ENCODE assay signal across 13 cellular contexts in genomic region chr14:95102678-95103039, GRCh38.
"Had no signal": no experiment of that assay in that cellular context is flagged by ENCODE, and none has a peak within 500 bp of the region (broad histone marks: within the 10 kb centered on the region; RNA-seq: fewer than 3 reads in every experiment).

No MANE protein-coding gene starts in this region.

- H3K4me1 ChIP-seq: parathyroid adenoma had no signal

- H3K27me3 ChIP-seq: gastroesophageal sphincter had no signal

- H3K9me3 Mint-ChIP-seq: activated naive CD8-positive, alpha-beta T cell treated with anti-CD3 and anti-CD28 coated beads, Interleukin-2, amount 50 U/mL, for 24 hours had no signal

- H3K27ac ChIP-seq: coronary artery, gastroesophageal sphincter, parathyroid adenoma, skin epidermis, VCaP had no signal

- H3K27me3 Mint-ChIP-seq: activated naive CD8-positive, alpha-beta T cell treated with anti-CD3 and anti-CD28 coated beads, Interleukin-2, amount 50 U/mL, for 24 hours had no signal

- H3K27ac Mint-ChIP-seq: activated naive CD8-positive, alpha-beta T cell treated with anti-CD3 and anti-CD28 coated beads, Interleukin-2, amount 50 U/mL, for 24 hours had no signal

- H3K4me3 Mint-ChIP-seq: activated naive CD8-positive, alpha-beta T cell treated with anti-CD3 and anti-CD28 coated beads, Interleukin-2, amount 50 U/mL, for 24 hours had no signal

- ATAC-seq: activated naive CD8-positive, alpha-beta T cell treated with anti-CD3 and anti-CD28 coated beads, Interleukin-2, amount 50 U/mL, for 24 hours; gastroesophageal sphincter had no signal

- FAIRE-seq: keratinocyte had no signal

- H3K4me3 ChIP-seq: coronary artery, gastroesophageal sphincter, skin epidermis had no signal

- H3K9me3 ChIP-seq: gastroesophageal sphincter had no signal

- DNase-seq: activated CD4-positive, alpha-beta T cell treated with anti-CD3 and anti-CD28 coated beads for 48 hours; activated effector memory CD4-positive, alpha-beta T cell treated with Interleukin-2 at 50 U/mL for 16 hours; activated naive CD8-positive, alpha-beta T cell treated with anti-CD3 and anti-CD28 coated beads, Interleukin-2, amount 50 U/mL, for 24 hours; activated T-cell treated with anti-CD3 and anti-CD28 coated beads for 4 hours; effector CD8-positive, alpha-beta T cell; T1000; trophoblast cell had no signal
